Comparison of ENCODE assay signal across 8 cellular contexts in genomic region chr5:55668356-55668755, GRCh38. TPM values are rescaled to one million over a fixed set of nuclear protein-coding genes. Genes with fewer than 3 reads are reported as not detected.
DNase-seq lines count a peak whose midpoint lies in the region; ATAC-seq and TF ChIP-seq lines count a peak whose summit lies in the region.

No MANE protein-coding gene starts in this region.

- in situ Hi-C loops in astrocyte of the spinal cord (cut with HindIII; ENCODE audit: low sequenced_read_pairs) = no loop called here

- peaks cover 10% of the 10 kb centered on the region for H3K36me3 ChIP-seq in right atrium auricular region

- H3K4me1 ChIP-seq in right atrium auricular region = peaks cover 0 to 12% of the 10 kb centered on the region in 2 donors

- no peaks in the 10 kb centered on the region for H3K9me3 ChIP-seq in right atrium auricular region

- no peak overlapping the region for H3K4me3 ChIP-seq in astrocyte of the spinal cord (ENCODE audit: low read depth, low read length)
- H3K4me3 ChIP-seq in right atrium auricular region = no peak overlapping the region

- TF ChIP-seq CTCF in astrocyte of the spinal cord (IDR thresholded peaks at IDR 0.05; ENCODE audit: low read depth, low read length) (no peak), right atrium auricular region (IDR thresholded peaks at IDR 0.05) (no peak)

- DNase-seq in AG08396 (ENCODE audit: low spot score) (peak; percentile 54), HK-2 (ENCODE audit: unreplicated experiment) (peak; percentile 4), astrocyte of the spinal cord (ENCODE audit: low read depth, low spot score) (peak; percentile 92), kidney tubule cell (ENCODE audit: low spot score) (peak; percentile 92), NCI-H1417 (lab: John Stamatoyannopoulos, UW) (no peak), right atrium auricular region (ENCODE audit: low spot score) (no peak)

- ATAC-seq in HG02610 (IDR thresholded peaks at IDR 0.05; ENCODE audit: unreplicated experiment) (no peak), HG02981 (IDR thresholded peaks at IDR 0.05; ENCODE audit: unreplicated experiment) (no peak)

- H3K27ac ChIP-seq in right atrium auricular region = no peak overlapping the region

- H3K27me3 ChIP-seq in right atrium auricular region = no peaks in the 10 kb centered on the region

RNA-seq across cellular contexts. Expression of gene SLC38A9, which starts 43.8 kb away (rescaled TPM):
- total RNA-seq in right atrium auricular region = 1 to 10 TPM; 4.8 to 9.1 TPM

Comparison
In these comparisons a context has a peak if more than half of its experiments do, and no peak if none do; other contexts are left out.
1. DNase-seq: peak in AG08396 (single experiment), HK-2 (single experiment), astrocyte of the spinal cord (single experiment) and kidney tubule cell (single experiment); none in NCI-H1417 (0 of 3) and right atrium auricular region (single experiment).